In genomic region chr9:111102793-111103474, GRCh38 we compare ENCODE assay signal across 17 cellular contexts.
DNase-seq lines count a peak whose midpoint lies in the region; ATAC-seq and TF ChIP-seq lines count a peak whose summit lies in the region.
"Had no signal": no experiment of that assay in that cellular context is flagged by ENCODE, and none has a peak within 500 bp of the region (broad histone marks: within the 10 kb centered on the region; RNA-seq: fewer than 3 reads in every experiment).

No MANE protein-coding gene starts in this region.

- H3K4me3 ChIP-seq in right atrium auricular region, result no peak overlapping the region
- H3K4me3 ChIP-seq in suprapubic skin, result no peak overlapping the region
- H3K4me3 ChIP-seq: BLaER1, GM12878, HAP-1, SK-N-MC had no signal

- no peak for TF ChIP-seq CTCF in right atrium auricular region (IDR thresholded peaks at IDR 0.05)
- TF ChIP-seq CTCF in suprapubic skin (IDR thresholded peaks at IDR 0.05), result no peak

- no peak for TF ChIP-seq EP300 in suprapubic skin (IDR thresholded peaks at IDR 0.05)

- no peak for ATAC-seq in GM21360 (IDR thresholded peaks at IDR 0.05; ENCODE audit: unreplicated experiment)
- ATAC-seq: GM12878 had no signal

- H3K4me1 ChIP-seq in right atrium auricular region (no peaks in the 10 kb centered on the region), suprapubic skin (no peaks in the 10 kb centered on the region)
- H3K4me1 ChIP-seq: BLaER1, HAP-1 had no signal

- DNase-seq in HCEC 1CT, result peak; percentile 39
- DNase-seq in fibroblast of gingiva (ENCODE audit: low read depth), result peak; percentile 37
- no peak for DNase-seq in right atrium auricular region (ENCODE audit: low spot score)
- no peak for DNase-seq in suprapubic skin (ENCODE audit: low spot score in 2 of 2)
- DNase-seq in mucosa of gallbladder (ENCODE audit: low spot score), result no peak
- DNase-seq in inferior parietal cortex (ENCODE audit: extremely low spot score), result no peak
- no peak for DNase-seq in cerebellar cortex (ENCODE audit: low spot score)
- DNase-seq: DMS153; NCI-H146; NCI-H2081 treated with DMSO at 0.1 percent for 48 hours; NCI-H526 treated with DMSO at 0.1 percent for 48 hours; NK-92 treated with Interleukin-12 subunit alpha and Interleukin-12 subunit beta, amount 100 ng/mL, for 24 hours had no signal

- H3K27me3 ChIP-seq in right atrium auricular region (no peaks in the 10 kb centered on the region), suprapubic skin (no peaks in the 10 kb centered on the region)
- H3K27me3 ChIP-seq: BLaER1 had no signal

- H3K36me3 ChIP-seq in right atrium auricular region (no peaks in the 10 kb centered on the region), suprapubic skin (no peaks in the 10 kb centered on the region)
- H3K36me3 ChIP-seq: BLaER1, HAP-1 had no signal

- no peak for TF ChIP-seq POLR2A in suprapubic skin (IDR thresholded peaks at IDR 0.05)

- H3K27ac ChIP-seq in right atrium auricular region (peak overlapping the region; percentile 12 to 47), suprapubic skin (peak overlapping the region; percentile 25)
- H3K27ac ChIP-seq: BLaER1, SK-N-MC had no signal

- WGBS in suprapubic skin, result 47% methylated on average over 4 of the region's 4 CpGs

- H3K9me3 ChIP-seq in right atrium auricular region (no peaks in the 10 kb centered on the region), suprapubic skin (no peaks in the 10 kb centered on the region)
- H3K9me3 ChIP-seq: BLaER1, HAP-1 had no signal

Comparison
In these comparisons a context has a peak if more than half of its experiments do, and no peak if none do; other contexts are left out.
1. DNase-seq: peak in HCEC 1CT (single experiment) and fibroblast of gingiva (single experiment); none in right atrium auricular region (single experiment), suprapubic skin (0 of 2), mucosa of gallbladder (single experiment), inferior parietal cortex (single experiment) and cerebellar cortex (single experiment).